In genomic region chr6:41200296-41200900, GRCh38 we compare ENCODE assay signal across 9 cellular contexts. TPM values are rescaled to one million over a fixed set of nuclear protein-coding genes. Genes with fewer than 3 reads are reported as not detected.
DNase-seq lines count a peak whose midpoint lies in the region; ATAC-seq and TF ChIP-seq lines count a peak whose summit lies in the region.
"Had no signal": no experiment of that assay in that cellular context is flagged by ENCODE, and none has a peak within 500 bp of the region (broad histone marks: within the 10 kb centered on the region; RNA-seq: fewer than 3 reads in every experiment).

No MANE protein-coding gene starts in this region.

- H3K4me3 Mint-ChIP-seq in central memory CD8-positive, alpha-beta T cell, result peak overlapping the region; percentile 72
- H3K4me3 Mint-ChIP-seq in neural progenitor cell, result no peak overlapping the region

- TF ChIP-seq CTCF in neural progenitor cell (IDR thresholded peaks at IDR 0.05), result no peak

- no peaks in the 10 kb centered on the region for H3K9me3 ChIP-seq in neural progenitor cell (ENCODE audit: low read depth)

- peak overlapping the region; percentile 57 for H2AFZ ChIP-seq in neural progenitor cell (replicated peaks)

- no peaks in the 10 kb centered on the region for H3K9me3 Mint-ChIP-seq in central memory CD8-positive, alpha-beta T cell
- H3K9me3 Mint-ChIP-seq in neural progenitor cell, result no peaks in the 10 kb centered on the region

- H3K4me3 ChIP-seq in neural progenitor cell, result no peak overlapping the region
- H3K4me3 ChIP-seq: cardiac muscle cell had no signal

- peaks cover 10% of the 10 kb centered on the region for H3K36me3 Mint-ChIP-seq in central memory CD8-positive, alpha-beta T cell (ENCODE audit: insufficient read depth)
- H3K36me3 Mint-ChIP-seq in neural progenitor cell, result no peaks in the 10 kb centered on the region

- H3K36me3 ChIP-seq in neural progenitor cell, result no peaks in the 10 kb centered on the region
- H3K36me3 ChIP-seq: cardiac muscle cell had no signal

- H3F3A ChIP-seq in neural progenitor cell (ENCODE audit: low read depth), result no peaks in the 10 kb centered on the region

- H3K9ac ChIP-seq in neural progenitor cell, result no peak overlapping the region

- H3K79me2 ChIP-seq in neural progenitor cell (ENCODE audit: low read depth), result no peaks in the 10 kb centered on the region

- H3K27me3 Mint-ChIP-seq in central memory CD8-positive, alpha-beta T cell, result no peaks in the 10 kb centered on the region
- no peaks in the 10 kb centered on the region for H3K27me3 Mint-ChIP-seq in neural progenitor cell (ENCODE audit: insufficient read depth, low read depth)

- peak; percentile 9 for DNase-seq in DMS79 (lab: John Stamatoyannopoulos, UW)
- DNase-seq in UCSD-AML1 (lab: John Stamatoyannopoulos, UW; ENCODE audit: unreplicated experiment), result peak; percentile 87
- DNase-seq in central memory CD8-positive, alpha-beta T cell (ENCODE audit: low spot score in 2 of 2), result peak in 1 of 2 donors; percentile 45
- no peak for DNase-seq in neural progenitor cell (ENCODE audit: low spot score)
- DNase-seq in GM19238 (ENCODE audit: insufficient read length, low spot score), result no peak
- DNase-seq in T1000 (lab: John Stamatoyannopoulos, UW), result no peak
- no peak for DNase-seq in foreskin melanocyte

- no peaks in the 10 kb centered on the region for H4K20me1 ChIP-seq in neural progenitor cell (ENCODE audit: low read depth)

- peak; percentile 21 for ATAC-seq in HG03025 (IDR thresholded peaks at IDR 0.05; ENCODE audit: low FRiP score, unreplicated experiment)
- ATAC-seq in central memory CD8-positive, alpha-beta T cell (replicated peaks; ENCODE audit: extremely low read depth, poor library complexity, severe bottlenecking), result peak; percentile 75

- H3K27ac ChIP-seq in neural progenitor cell, result no peak overlapping the region
- H3K27ac ChIP-seq: cardiac muscle cell had no signal

- H3K4me1 Mint-ChIP-seq in central memory CD8-positive, alpha-beta T cell, result peaks cover 83% of the 10 kb centered on the region
- peaks cover 9% of the 10 kb centered on the region for H3K4me1 Mint-ChIP-seq in neural progenitor cell

- H3K27me3 ChIP-seq in neural progenitor cell, result no peaks in the 10 kb centered on the region

- H3K4me2 ChIP-seq in neural progenitor cell, result no peak overlapping the region

- peak overlapping the region; percentile 93 for H3K27ac Mint-ChIP-seq in central memory CD8-positive, alpha-beta T cell (ENCODE audit: low read depth)
- no peak overlapping the region for H3K27ac Mint-ChIP-seq in neural progenitor cell

- no peaks in the 10 kb centered on the region for H3K4me1 ChIP-seq in neural progenitor cell

RNA-seq across cellular contexts. Expression of gene TREML2, which starts 0.6 kb away (rescaled TPM):
- total RNA-seq in neural progenitor cell (ENCODE audit: low replicate concordance), result not detected in 2 replicates
- total RNA-seq: cardiac muscle cell had no signal

RNA-seq across cellular contexts. Expression of gene TREML4, which starts 27.8 kb away (rescaled TPM):
- not detected in 2 replicates for total RNA-seq in neural progenitor cell (ENCODE audit: low replicate concordance)
- total RNA-seq: cardiac muscle cell had no signal

RNA-seq across cellular contexts. Expression of gene TREM2, which starts 37.5 kb away (rescaled TPM):
- total RNA-seq in neural progenitor cell (ENCODE audit: low replicate concordance), result not detected in 2 replicates
- total RNA-seq: cardiac muscle cell had no signal

RNA-seq across cellular contexts. Expression of gene TREML1, which starts 46.3 kb away (rescaled TPM):
- total RNA-seq in neural progenitor cell (ENCODE audit: low replicate concordance), result not detected in 2 replicates
- total RNA-seq: cardiac muscle cell had no signal

Comparison
In these comparisons a context has a peak if more than half of its experiments do, and no peak if none do; other contexts are left out.
1. DNase-seq: peak in DMS79 (single experiment) and UCSD-AML1 (single experiment); none in neural progenitor cell (single experiment), GM19238 (single experiment), T1000 (single experiment) and foreskin melanocyte (single experiment).